Comparison of ENCODE assay signal across 25 cellular contexts in genomic region chr4:119589165-119589564, GRCh38. TPM values are rescaled to one million over a fixed set of nuclear protein-coding genes. Genes with fewer than 3 reads are reported as not detected.
DNase-seq lines count a peak whose midpoint lies in the region; ATAC-seq, FAIRE-seq and TF ChIP-seq lines count a peak whose summit lies in the region.
"Had no signal": no experiment of that assay in that cellular context is flagged by ENCODE, and none has a peak within 500 bp of the region (broad histone marks: within the 10 kb centered on the region; RNA-seq: fewer than 3 reads in every experiment).

No MANE protein-coding gene starts in this region.

- no peak overlapping the region for H2BK20ac ChIP-seq in IMR-90 (ENCODE audit: low read depth, low read length)

- H3K79me1 ChIP-seq in IMR-90 (ENCODE audit: low read depth in 1 of 2, low read length in 2 of 2), result peaks cover 11 to 49% of the 10 kb centered on the region in 2 experiments

- POLR2A ChIA-PET in IMR-90 (lab: Charles Lee; ENCODE audit: unreplicated experiment), result no interaction called here

- H4K8ac ChIP-seq in IMR-90 (ENCODE audit: low read depth in 2 of 2, low read length in 2 of 2), result no peak overlapping the region

- peaks cover 9% of the 10 kb centered on the region for H3K9me1 ChIP-seq in IMR-90 (ENCODE audit: insufficient read depth, low read length)

- peak; percentile 60 for DNase-seq in IMR-90
- peak; percentile 3 for DNase-seq in bronchial epithelial cell (ENCODE audit: low read depth)
- DNase-seq in iris pigment epithelial cell (ENCODE audit: low read depth), result peak; percentile 43
- no peak for DNase-seq in NCI-H345 (lab: John Stamatoyannopoulos, UW)
- no peak for DNase-seq in kidney
- no peak for DNase-seq in NCI-H2171 (lab: John Stamatoyannopoulos, UW)
- DNase-seq: activated CD4-positive, alpha-beta memory T cell treated with anti-CD3 and anti-CD28 coated beads, Interleukin-2, amount 10 ng/mL, durations not matched to agents 7 days and 5 days; Caco-2; GM23248; head of caudate nucleus; mucosa of descending colon; NCI-H1417; NCI-H2029; NCI-H2227 treated with DMSO at 0.1 percent for 48 hours; NCI-H526 treated with DMSO at 0.1 percent for 48 hours; pancreas; SIG-M5; stimulated activated CD8-positive, alpha-beta memory T cell treated with anti-CD3 and anti-CD28 coated beads, Interleukin-4, amount 100 ng/mL, for 48 hours; SW 1271 had no signal

- H3K9ac ChIP-seq in IMR-90 (ENCODE audit: low read depth, low read length) (no peak overlapping the region), stomach smooth muscle (ENCODE audit: low read length in 2 of 2) (no peak overlapping the region), kidney (ENCODE audit: low read length in 2 of 2) (no peak overlapping the region)
- H3K9ac ChIP-seq: BLaER1 treated with 17β-estradiol and CSF1 and Interleukin-3, amounts not matched to agents 10 nM and 100 nM; GM23248 had no signal

- peaks cover 76% of the 10 kb centered on the region for H4K20me1 ChIP-seq in IMR-90 (ENCODE audit: insufficient read depth, low read length)
- H4K20me1 ChIP-seq: BLaER1 treated with 17β-estradiol and CSF1 and Interleukin-3, amounts not matched to agents 10 nM and 100 nM had no signal

- H2AFZ ChIP-seq in IMR-90 (replicated peaks; ENCODE audit: low read length, poor library complexity), result no peak overlapping the region
- H2AFZ ChIP-seq: GM23248 had no signal

- H2BK5ac ChIP-seq in IMR-90 (ENCODE audit: low read depth, low read length, poor library complexity, severe bottlenecking), result no peak overlapping the region

- no peak overlapping the region for H2AK9ac ChIP-seq in IMR-90 (replicated peaks; ENCODE audit: low read depth, low read length, poor library complexity)

- dilution Hi-C loops in IMR-90 (cut with HindIII; ENCODE audit: low sequenced_read_pairs, unreplicated experiment), result no loop called here

- H2AK5ac ChIP-seq in IMR-90 (ENCODE audit: low read depth, low read length), result no peak overlapping the region

- no peak for TF ChIP-seq RAD21 in IMR-90 (IDR thresholded peaks at IDR 0.05; ENCODE audit: low read length)

- no peak for TF ChIP-seq CTCF in IMR-90 (conservative IDR thresholded peaks at IDR 0.05; ENCODE audit: low read depth, low read length)
- no peak for TF ChIP-seq CTCF in bronchial epithelial cell (IDR thresholded peaks at IDR 0.05; ENCODE audit: insufficient read depth, low read length, severe bottlenecking)
- TF ChIP-seq CTCF in kidney (IDR thresholded peaks at IDR 0.05; ENCODE audit: borderline replicate concordance, extremely low read depth, insufficient read depth), result no peak

- BruUV-seq in IMR-90 (replicated peaks; lab: Mats Ljungman, UMichigan), result no TSS peak

- H3K27me3 ChIP-seq in IMR-90 (ENCODE audit: control insufficient read depth, insufficient read depth, low read length), result no peaks in the 10 kb centered on the region
- H3K27me3 ChIP-seq in bronchial epithelial cell (ENCODE audit: control insufficient read depth, insufficient read depth, low read length), result no peaks in the 10 kb centered on the region
- no peaks in the 10 kb centered on the region for H3K27me3 ChIP-seq in stomach smooth muscle (ENCODE audit: control insufficient read depth in 1 of 2, insufficient read depth in 2 of 2, low read length in 2 of 2)
- H3K27me3 ChIP-seq: BLaER1 treated with 17β-estradiol and CSF1 and Interleukin-3, amounts not matched to agents 10 nM and 100 nM; breast epithelium; pancreas had no signal

- no peaks in the 10 kb centered on the region for H3K9me3 ChIP-seq in IMR-90 (ENCODE audit: control insufficient read depth, insufficient read depth, low read length)
- no peaks in the 10 kb centered on the region for H3K9me3 ChIP-seq in stomach smooth muscle (ENCODE audit: control insufficient read depth in 2 of 2, low read length in 2 of 2)
- H3K9me3 ChIP-seq in kidney (ENCODE audit: control insufficient read depth in 1 of 2, low read length in 2 of 2), result no peaks in the 10 kb centered on the region
- H3K9me3 ChIP-seq: BLaER1 treated with 17β-estradiol and CSF1 and Interleukin-3, amounts not matched to agents 10 nM and 100 nM; breast epithelium; Caco-2; mucosa of descending colon; pancreas had no signal

- CTCF ChIA-PET in IMR-90 (lab: Yijun Ruan, JAX), result interaction anchor here (0.6 kb wide), 1 partner anchor 21 kb away, joined by 6 read pairs; no protein-coding TSS in a partner anchor

- H3K4ac ChIP-seq in IMR-90 (ENCODE audit: low read depth, low read length), result no peak overlapping the region

- TF ChIP-seq POLR2A in IMR-90 (IDR thresholded peaks at IDR 0.05; ENCODE audit: low read depth, low read length), result no peak

- H4K91ac ChIP-seq in IMR-90 (ENCODE audit: insufficient read depth, low read depth, low read length), result no peak overlapping the region

- H4K5ac ChIP-seq in IMR-90 (ENCODE audit: low read depth, low read length), result no peak overlapping the region

- H3K4me2 ChIP-seq in IMR-90 (ENCODE audit: low read depth, low read length), result no peak overlapping the region
- H3K4me2 ChIP-seq: BLaER1 treated with 17β-estradiol and CSF1 and Interleukin-3, amounts not matched to agents 10 nM and 100 nM had no signal

- peak; percentile 22; the same call in 1 of the 2 replicates for ATAC-seq in IMR-90 (ENCODE audit: low read depth)
- ATAC-seq: activated T-helper 17 cell treated with anti-CD3 and anti-CD28 coated beads, Interleukin-2, amount 50 U/mL, for 72 hours; mucosa of descending colon; Panc1; pancreas had no signal

- FAIRE-seq in bronchial epithelial cell (lab: Jason Lieb, UNC), result no peak
- no peak for FAIRE-seq in kidney (lab: Jason Lieb, UNC)

- H3K18ac ChIP-seq in IMR-90 (ENCODE audit: low read depth, low read length), result no peak overlapping the region

- H3K36me3 ChIP-seq in IMR-90 (ENCODE audit: control insufficient read depth, insufficient read depth, low read length) (peaks cover 40% of the 10 kb centered on the region), bronchial epithelial cell (ENCODE audit: control insufficient read depth, insufficient read depth, low read length) (no peaks in the 10 kb centered on the region), stomach smooth muscle (ENCODE audit: control insufficient read depth in 2 of 2, insufficient read depth in 2 of 2, low read length in 2 of 2) (peaks cover 0 to 4% of the 10 kb centered on the region in 2 donors), kidney (ENCODE audit: control insufficient read depth in 1 of 2, insufficient read depth in 2 of 2, low read length in 2 of 2) (no peaks in the 10 kb centered on the region)
- H3K36me3 ChIP-seq: BLaER1 treated with 17β-estradiol and CSF1 and Interleukin-3, amounts not matched to agents 10 nM and 100 nM; breast epithelium; pancreas had no signal

- intact Hi-C loops in IMR-90 (cut with micrococcal nuclease) (no loop called here), kidney (cut with DNase I) (no loop called here)

- H3K23ac ChIP-seq in IMR-90 (ENCODE audit: low read depth, low read length), result no peak overlapping the region

- no peak overlapping the region for H3K14ac ChIP-seq in IMR-90 (replicated peaks; ENCODE audit: low read depth, low read length)

- no peak overlapping the region for H3K4me3 ChIP-seq in IMR-90 (ENCODE audit: insufficient read depth, low read depth, low read length)
- no peak overlapping the region for H3K4me3 ChIP-seq in bronchial epithelial cell (ENCODE audit: low read depth, low read length)
- no peak overlapping the region for H3K4me3 ChIP-seq in stomach smooth muscle (ENCODE audit: low read length in 2 of 2)
- no peak overlapping the region for H3K4me3 ChIP-seq in kidney (ENCODE audit: low read length in 2 of 2)
- H3K4me3 ChIP-seq: BLaER1 treated with 17β-estradiol and CSF1 and Interleukin-3, amounts not matched to agents 10 nM and 100 nM; breast epithelium; GM23248; lung; mucosa of descending colon; pancreas had no signal

- H3K27ac ChIP-seq in IMR-90 (ENCODE audit: insufficient read depth, low read length) (no peak overlapping the region), stomach smooth muscle (ENCODE audit: low read length) (peak overlapping the region; percentile 69), kidney (ENCODE audit: low read depth in 2 of 2, low read length in 2 of 2) (no peak overlapping the region)
- H3K27ac ChIP-seq: BLaER1 treated with 17β-estradiol and CSF1 and Interleukin-3, amounts not matched to agents 10 nM and 100 nM; breast epithelium; GM23248; pancreas had no signal

- H3K4me1 ChIP-seq in IMR-90 (ENCODE audit: control insufficient read depth, insufficient read depth, low read length) (peaks cover 13% of the 10 kb centered on the region), stomach smooth muscle (ENCODE audit: control insufficient read depth, insufficient read depth, low read length) (peaks cover 10% of the 10 kb centered on the region), kidney (ENCODE audit: control insufficient read depth in 1 of 2, insufficient read depth in 1 of 2, low read depth in 1 of 2, low read length in 2 of 2) (no peaks in the 10 kb centered on the region)
- H3K4me1 ChIP-seq: breast epithelium, Caco-2 had no signal

- H2BK120ac ChIP-seq in IMR-90 (ENCODE audit: low read depth, low read length), result no peak overlapping the region

- in situ Hi-C loops in IMR-90 (cut with MboI; ENCODE audit: low sequenced_read_pairs), result no loop called here

- H2BK15ac ChIP-seq in IMR-90 (ENCODE audit: low read depth, low read length), result no peak overlapping the region

- H3K56ac ChIP-seq in IMR-90 (ENCODE audit: extremely low read depth, insufficient read depth, low read length), result no peak overlapping the region

TF ChIP-seq in IMR-90, 13 proteins besides CTCF, POLR2A, EP300 and RAD21:
- TF ChIP-seq CEBPB (IDR thresholded peaks at IDR 0.05; ENCODE audit: low read depth, low read length) (peak; percentile 72), SMC3 (IDR thresholded peaks at IDR 0.05; ENCODE audit: low read depth, low read length) (no peak)

RNA-seq across cellular contexts. Expression of gene PDE5A, which starts 39.4 kb away (rescaled TPM):
- total RNA-seq in IMR-90 (2012; rRNA removed) (567 and 770 TPM in 2 replicates), bronchial epithelial cell (5.8 and 10.1 TPM in 2 replicates), kidney (29.4 TPM)
- polyA plus RNA-seq in IMR-90 (2012; rRNA removed) (71.5 and 101 TPM in 2 replicates), kidney (ENCODE audit: insufficient read depth, low read depth, low replicate concordance) (3.9 TPM)
- 25.9 and 36.3 TPM in 2 replicates for polyA plus RNA-seq in IMR-90 (2012; cell fraction: cytosol; rRNA removed)
- polyA plus RNA-seq in IMR-90 (2012; cell fraction: nucleus; rRNA removed; ENCODE audit: low replicate concordance), result 34.7 and 324 TPM in 2 replicates

Comparison
In these comparisons a context has a peak if more than half of its experiments do, and no peak if none do; other contexts are left out.
1. DNase-seq: peak in IMR-90 (single experiment), bronchial epithelial cell (single experiment) and iris pigment epithelial cell (single experiment); none in NCI-H345 (single experiment), kidney (single experiment) and NCI-H2171 (single experiment).
2. RNA of gene PDE5A, which starts 39.4 kb away (total RNA-seq): 567 to 770 TPM in IMR-90; 29.4 TPM in kidney (single experiment) and 5.8 to 10.1 TPM in bronchial epithelial cell; every median in the first group is over 10 times any median in the second.